26 cellular contexts compared by ENCODE assay signal in genomic region chr18:25288340-25288955, GRCh38.
DNase-seq lines count a peak whose midpoint lies in the region; ATAC-seq, FAIRE-seq and TF ChIP-seq lines count a peak whose summit lies in the region.
"Had no signal": no experiment of that assay in that cellular context is flagged by ENCODE, and none has a peak within 500 bp of the region (broad histone marks: within the 10 kb centered on the region; RNA-seq: fewer than 3 reads in every experiment).

No MANE protein-coding gene starts in this region.

- H3K4me3 Mint-ChIP-seq in stimulated activated naive B cell treated with anti-CD40 and anti-IgM and Interleukin-4, amounts not matched to agents 10 μg/mL and 1 μg/mL and 100 μg/mL, for 72 hours = no peak overlapping the region
- no peak overlapping the region for H3K4me3 Mint-ChIP-seq in activated CD4-positive, alpha-beta T cell treated with anti-CD3 and anti-CD28 coated beads, Interleukin-2, amount 10 ng/mL, durations not matched to agents 24 days and 14 days
- H3K4me3 Mint-ChIP-seq: activated CD8-positive, alpha-beta T cell treated with anti-CD3 and anti-CD28 coated beads, Interleukin-2, amount 10 ng/mL, durations not matched to agents 7 days and 5 days; activated T-cell treated with anti-CD3 and anti-CD28 coated beads, Interleukin-2, amount 50 U/mL, for 72 hours; CD4-positive, CD25-positive, alpha-beta regulatory T cell; GM23338 had no signal

- no peaks in the 10 kb centered on the region for H3K4me1 Mint-ChIP-seq in stimulated activated naive B cell treated with anti-CD40 and anti-IgM and Interleukin-4, amounts not matched to agents 10 μg/mL and 1 μg/mL and 100 μg/mL, for 72 hours
- no peaks in the 10 kb centered on the region for H3K4me1 Mint-ChIP-seq in activated CD4-positive, alpha-beta T cell treated with anti-CD3 and anti-CD28 coated beads, Interleukin-2, amount 10 ng/mL, durations not matched to agents 24 days and 14 days
- H3K4me1 Mint-ChIP-seq: CD4-positive, CD25-positive, alpha-beta regulatory T cell had no signal

- H3K27ac ChIP-seq in left ventricle myocardium inferior (replicated peaks) (peak overlapping the region; percentile 87), endothelial cell of umbilical vein (ENCODE audit: insufficient read depth, low read depth, low read length) (peak overlapping the region; percentile 75), osteoblast (ENCODE audit: low read depth, low read length) (peak overlapping the region; percentile 98)
- H3K27ac ChIP-seq: epithelial cell of prostate, SK-N-MC had no signal

- H2AFZ ChIP-seq in endothelial cell of umbilical vein (ENCODE audit: low read depth, low read length) (no peak overlapping the region), osteoblast (ENCODE audit: low read length) (no peak overlapping the region)
- H2AFZ ChIP-seq: GM23338 had no signal

- H3K9me3 ChIP-seq in left ventricle myocardium inferior (replicated peaks) (no peaks in the 10 kb centered on the region), endothelial cell of umbilical vein (replicated peaks; ENCODE audit: control insufficient read depth, insufficient read depth, low read length) (no peaks in the 10 kb centered on the region), osteoblast (ENCODE audit: low read depth, low read length) (no peaks in the 10 kb centered on the region)
- H3K9me3 ChIP-seq: mucosa of descending colon had no signal

- POLR2A ChIA-PET in endothelial cell of umbilical vein (lab: Charles Lee) = no interaction called here

- H3K36me3 ChIP-seq in left ventricle myocardium inferior (no peaks in the 10 kb centered on the region), endothelial cell of umbilical vein (ENCODE audit: control insufficient read depth in 2 of 2, extremely low read depth in 1 of 2, insufficient read depth in 2 of 2, low read length in 2 of 2) (peaks cover 3% of the 10 kb centered on the region in 2 experiments), osteoblast (ENCODE audit: insufficient read depth, low read length) (no peaks in the 10 kb centered on the region)

- TSS peak; percentile 59 for BruUV-seq in endothelial cell of umbilical vein (replicated peaks; lab: Mats Ljungman, UMichigan)

- no peak for TF ChIP-seq CTCF in left ventricle myocardium inferior (IDR thresholded peaks at IDR 0.05; ENCODE audit: borderline replicate concordance)
- TF ChIP-seq CTCF in endothelial cell of umbilical vein (IDR thresholded peaks at IDR 0.05; ENCODE audit: extremely low read depth in 1 of 2, insufficient read depth in 1 of 2, low read depth in 1 of 2, low read length in 2 of 2) = no peak
- no peak for TF ChIP-seq CTCF in osteoblast (IDR thresholded peaks at IDR 0.05; ENCODE audit: extremely low read depth, low read depth, low read length)

- CTCF ChIA-PET in endothelial cell of umbilical vein (lab: Charles Lee) = interaction anchor here (1.2 to 1.9 kb wide), 4 partner anchors 9 to 544 kb away, joined by 3 to 9 read pairs (median 4); no protein-coding TSS in a partner anchor

- TF ChIP-seq POLR2A in endothelial cell of umbilical vein (IDR thresholded peaks at IDR 0.05; ENCODE audit: low read depth, low read length) = no peak

- ATAC-seq in left cardiac atrium (no peak), HG03097 (IDR thresholded peaks at IDR 0.05; ENCODE audit: low FRiP score, unreplicated experiment) (no peak)
- no peak for ATAC-seq in stimulated activated naive B cell treated with anti-CD40 and anti-IgM and Interleukin-4, amounts not matched to agents 10 μg/mL and 1 μg/mL and 100 μg/mL, for 72 hours (replicated peaks)
- ATAC-seq: activated CD8-positive, alpha-beta T cell treated with anti-CD3 and anti-CD28 coated beads, Interleukin-2, amount 10 ng/mL, durations not matched to agents 7 days and 5 days; activated naive CD4-positive, alpha-beta T cell treated with anti-CD3 and anti-CD28 coated beads, Interleukin-2, amount 50 U/mL, for 72 hours; activated T-cell treated with anti-CD3 and anti-CD28 coated beads, Interleukin-2, amount 50 U/mL, for 72 hours; GM23338; left colon had no signal

- H3K9ac ChIP-seq in endothelial cell of umbilical vein (replicated peaks; ENCODE audit: extremely low read depth, insufficient read depth, low read length) = peak overlapping the region; percentile 39

- intact Hi-C loops in left ventricle myocardium inferior (cut with micrococcal nuclease) = loop anchor here (10.0 kb wide), 1 partner anchor 56 kb away; no protein-coding TSS in a partner anchor
- intact Hi-C loops in left cardiac atrium (cut with DNase I) = no loop called here
- intact Hi-C loops in endothelial cell of umbilical vein (cut with micrococcal nuclease) = loop anchor here (2.0 to 10.0 kb wide), 2 partner anchors 60 to 606 kb away; no protein-coding TSS in a partner anchor
- intact Hi-C loops in activated CD4-positive, alpha-beta T cell treated with anti-CD3 and anti-CD28 coated beads, Interleukin-2, amount 10 ng/mL, durations not matched to agents 24 days and 14 days (cut with micrococcal nuclease) = no loop called here

- dilution Hi-C loops in endothelial cell of umbilical vein (cut with MboI; ENCODE audit: extremely low pct_ligation_motif_present, low sequenced_read_pairs) = no loop called here

- no peak overlapping the region for H3K27ac Mint-ChIP-seq in stimulated activated naive B cell treated with anti-CD40 and anti-IgM and Interleukin-4, amounts not matched to agents 10 μg/mL and 1 μg/mL and 100 μg/mL, for 72 hours
- no peak overlapping the region for H3K27ac Mint-ChIP-seq in activated CD4-positive, alpha-beta T cell treated with anti-CD3 and anti-CD28 coated beads, Interleukin-2, amount 10 ng/mL, durations not matched to agents 24 days and 14 days
- H3K27ac Mint-ChIP-seq: activated CD8-positive, alpha-beta T cell treated with anti-CD3 and anti-CD28 coated beads, Interleukin-2, amount 10 ng/mL, durations not matched to agents 7 days and 5 days; activated naive CD4-positive, alpha-beta T cell treated with anti-CD3 and anti-CD28 coated beads, Interleukin-2, amount 50 U/mL, for 72 hours; activated T-cell treated with anti-CD3 and anti-CD28 coated beads, Interleukin-2, amount 50 U/mL, for 72 hours; CD4-positive, CD25-positive, alpha-beta regulatory T cell had no signal

- H3K9me1 ChIP-seq in endothelial cell of umbilical vein (replicated peaks; ENCODE audit: control insufficient read depth, extremely low read depth, insufficient read depth, low read length) = no peaks in the 10 kb centered on the region

- H3K79me2 ChIP-seq in endothelial cell of umbilical vein (ENCODE audit: control insufficient read depth, insufficient read depth, low read length) = peaks cover 69% of the 10 kb centered on the region
- H3K79me2 ChIP-seq in osteoblast (ENCODE audit: insufficient read depth, low read length) = no peaks in the 10 kb centered on the region

- no peaks in the 10 kb centered on the region for H3K36me3 Mint-ChIP-seq in stimulated activated naive B cell treated with anti-CD40 and anti-IgM and Interleukin-4, amounts not matched to agents 10 μg/mL and 1 μg/mL and 100 μg/mL, for 72 hours
- no peaks in the 10 kb centered on the region for H3K36me3 Mint-ChIP-seq in activated CD4-positive, alpha-beta T cell treated with anti-CD3 and anti-CD28 coated beads, Interleukin-2, amount 10 ng/mL, durations not matched to agents 24 days and 14 days (ENCODE audit: low read depth)
- H3K36me3 Mint-ChIP-seq: activated naive CD4-positive, alpha-beta T cell treated with anti-CD3 and anti-CD28 coated beads, Interleukin-2, amount 50 U/mL, for 72 hours; CD4-positive, CD25-positive, alpha-beta regulatory T cell had no signal

- FAIRE-seq in endothelial cell of umbilical vein (lab: Jason Lieb, UNC) = no peak
- FAIRE-seq: HTR-8/SVneo, RCC 7860 had no signal

- DNase-seq in left ventricle myocardium inferior (no peak), left cardiac atrium (no peak), endothelial cell of umbilical vein (ENCODE audit: low read depth, low spot score) (no peak), osteoblast (ENCODE audit: insufficient read length, low spot score, missing footprints) (no peak), 8988T (no peak)
- no peak for DNase-seq in stimulated activated naive B cell treated with anti-CD40 and anti-IgM and Interleukin-4, amounts not matched to agents 10 μg/mL and 1 μg/mL and 100 μg/mL, for 72 hours
- DNase-seq in activated CD4-positive, alpha-beta T cell treated with anti-CD3 and anti-CD28 coated beads, Interleukin-2, amount 10 ng/mL, durations not matched to agents 24 days and 14 days = no peak
- DNase-seq: activated CD4-positive, CD25-positive, alpha-beta regulatory T cell; activated CD8-positive, alpha-beta T cell treated with anti-CD3 and anti-CD28 coated beads, Interleukin-2, amount 10 ng/mL, durations not matched to agents 7 days and 5 days; activated T-cell treated with anti-CD3 and anti-CD28 coated beads, Interleukin-2, amount 50 U/mL, for 72 hours; CD4-positive, CD25-positive, alpha-beta regulatory T cell; cortex of kidney; DMS 273 treated with DMSO at 0.1 percent for 48 hours; GF-D8; Kasumi-1; left colon; stimulated activated CD4-positive, alpha-beta T cell treated with anti-CD3 and anti-CD28 coated beads, Interleukin-4, amount 100 ng/mL, for 1 hour; T-helper 9 cell had no signal

- H3K9me3 Mint-ChIP-seq in stimulated activated naive B cell treated with anti-CD40 and anti-IgM and Interleukin-4, amounts not matched to agents 10 μg/mL and 1 μg/mL and 100 μg/mL, for 72 hours = no peaks in the 10 kb centered on the region
- no peaks in the 10 kb centered on the region for H3K9me3 Mint-ChIP-seq in activated CD4-positive, alpha-beta T cell treated with anti-CD3 and anti-CD28 coated beads, Interleukin-2, amount 10 ng/mL, durations not matched to agents 24 days and 14 days
- H3K9me3 Mint-ChIP-seq: activated naive CD4-positive, alpha-beta T cell treated with anti-CD3 and anti-CD28 coated beads, Interleukin-2, amount 50 U/mL, for 72 hours; activated T-cell treated with anti-CD3 and anti-CD28 coated beads, Interleukin-2, amount 50 U/mL, for 72 hours; GM23338 had no signal

- no peaks in the 10 kb centered on the region for H3K27me3 ChIP-seq in left ventricle myocardium inferior (ENCODE audit: low read depth)
- no peaks in the 10 kb centered on the region for H3K27me3 ChIP-seq in endothelial cell of umbilical vein (ENCODE audit: control insufficient read depth in 2 of 2, insufficient read depth in 2 of 2, low read length in 2 of 2)
- H3K27me3 ChIP-seq in osteoblast (ENCODE audit: insufficient read depth, low read length) = no peaks in the 10 kb centered on the region

- H3K4me2 ChIP-seq in endothelial cell of umbilical vein (ENCODE audit: insufficient read depth, low read length) (peak overlapping the region; percentile 45), osteoblast (ENCODE audit: insufficient read depth, low read length) (peak overlapping the region; percentile 94)
- H3K4me2 ChIP-seq: GM23338 had no signal

- H3K27me3 Mint-ChIP-seq in stimulated activated naive B cell treated with anti-CD40 and anti-IgM and Interleukin-4, amounts not matched to agents 10 μg/mL and 1 μg/mL and 100 μg/mL, for 72 hours = no peaks in the 10 kb centered on the region
- H3K27me3 Mint-ChIP-seq in activated CD4-positive, alpha-beta T cell treated with anti-CD3 and anti-CD28 coated beads, Interleukin-2, amount 10 ng/mL, durations not matched to agents 24 days and 14 days = no peaks in the 10 kb centered on the region
- H3K27me3 Mint-ChIP-seq: CD4-positive, CD25-positive, alpha-beta regulatory T cell had no signal

- H3K4me1 ChIP-seq in left ventricle myocardium inferior = peaks cover 60% of the 10 kb centered on the region
- H3K4me1 ChIP-seq in endothelial cell of umbilical vein (ENCODE audit: control insufficient read depth, extremely low read depth, insufficient read depth, low read length) = peaks cover 48% of the 10 kb centered on the region
- peaks cover 27% of the 10 kb centered on the region for H3K4me1 ChIP-seq in osteoblast (ENCODE audit: insufficient read depth, low read length)

- H4K20me1 ChIP-seq in endothelial cell of umbilical vein (replicated peaks; ENCODE audit: control insufficient read depth, extremely low read depth, insufficient read depth, low read length) = no peaks in the 10 kb centered on the region
- H4K20me1 ChIP-seq in osteoblast (ENCODE audit: insufficient read depth, low read length) = no peaks in the 10 kb centered on the region

- H3K4me3 ChIP-seq in left ventricle myocardium inferior (no peak overlapping the region), endothelial cell of umbilical vein (replicated peaks in 1 of 3; ENCODE audit: insufficient read depth in 1 of 3, low read depth in 1 of 3, low read length in 3 of 3) (no peak overlapping the region), osteoblast (ENCODE audit: insufficient read depth, low read length) (peak overlapping the region; percentile 60)
- H3K4me3 ChIP-seq: GM23338, mucosa of descending colon, SK-N-MC had no signal

Comparison
In these comparisons a context has a peak if more than half of its experiments do, and no peak if none do; other contexts are left out.
1. intact Hi-C loops: an anchor here in left ventricle myocardium inferior (10.0 kb wide) and endothelial cell of umbilical vein (2.0 to 10.0 kb wide); none called in left cardiac atrium and activated CD4-positive, alpha-beta T cell treated with anti-CD3 and anti-CD28 coated beads, Interleukin-2, amount 10 ng/mL, durations not matched to agents 24 days and 14 days.